Comparison of ENCODE assay signal across 1 cellular context in the genomic region with DNA sequence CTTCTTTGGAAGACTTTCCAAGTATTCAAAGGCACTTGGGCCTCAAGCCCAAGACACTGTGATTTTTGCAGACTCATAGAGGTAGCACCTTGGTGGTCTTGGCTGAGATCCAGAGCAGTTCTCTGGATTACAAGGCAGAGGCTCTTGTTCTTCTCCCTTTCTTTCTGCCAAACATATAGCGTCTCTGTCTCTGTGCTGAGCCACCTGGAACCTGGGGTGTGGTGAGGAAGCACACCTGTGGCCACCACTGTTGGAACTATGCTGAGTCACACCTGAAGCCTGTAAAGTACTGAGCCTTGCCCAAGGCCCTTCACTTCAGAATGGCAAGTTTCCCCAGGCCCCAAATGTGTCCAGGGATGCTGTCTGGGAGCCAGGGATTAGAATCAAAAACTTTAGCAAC.
TF ChIP-seq lines count a peak whose summit lies in the region.

No MANE protein-coding gene starts in this region.

TF ChIP-seq in H1, 55 proteins besides CTCF, POLR2A, EP300 and RAD21:
- TF ChIP-seq SP2 (IDR thresholded peaks at IDR 0.05; ENCODE audit: low read length) (no peak), SRF (IDR thresholded peaks at IDR 0.05; ENCODE audit: low read depth, low read length) (no peak), MAFK (IDR thresholded peaks at IDR 0.05; ENCODE audit: low read depth, low read length) (peak; percentile 52; the same call in 1 of the 2 replicates), BACH1 (IDR thresholded peaks at IDR 0.05; ENCODE audit: low read length) (peak; percentile 72)
